9 cellular contexts compared by ENCODE assay signal in genomic region chr15:33553157-33553556, GRCh38.
"Had no signal": no experiment of that assay in that cellular context is flagged by ENCODE, and none has a peak within 500 bp of the region (broad histone marks: within the 10 kb centered on the region; RNA-seq: fewer than 3 reads in every experiment).

No MANE protein-coding gene starts in this region.

- H3K27ac ChIP-seq: GM23248, HL-60 had no signal

- H3K4me3 ChIP-seq: GM23248, HAP-1 had no signal

- H3K36me3 Mint-ChIP-seq: IgD-negative memory B cell had no signal

- H3K27me3 Mint-ChIP-seq: IgD-negative memory B cell had no signal

- H3K4me3 Mint-ChIP-seq: HFFc6, IgD-negative memory B cell had no signal

- ATAC-seq: HCT116, HepG2 had no signal

- H3K4me1 ChIP-seq: HAP-1 had no signal

- H3K27ac Mint-ChIP-seq: HFFc6, IgD-negative memory B cell had no signal

- FAIRE-seq: HepG2 had no signal

- DNase-seq: GM23248, GOT3, H7, HFFc6 had no signal

- H3K4me1 Mint-ChIP-seq: IgD-negative memory B cell had no signal

- H3K9me3 ChIP-seq: HAP-1 had no signal

- H3K36me3 ChIP-seq: HAP-1 had no signal

- H2AFZ ChIP-seq: GM23248 had no signal

- H3K9ac ChIP-seq: GM23248 had no signal
